9 cellular contexts compared by ENCODE assay signal in the genomic region with DNA sequence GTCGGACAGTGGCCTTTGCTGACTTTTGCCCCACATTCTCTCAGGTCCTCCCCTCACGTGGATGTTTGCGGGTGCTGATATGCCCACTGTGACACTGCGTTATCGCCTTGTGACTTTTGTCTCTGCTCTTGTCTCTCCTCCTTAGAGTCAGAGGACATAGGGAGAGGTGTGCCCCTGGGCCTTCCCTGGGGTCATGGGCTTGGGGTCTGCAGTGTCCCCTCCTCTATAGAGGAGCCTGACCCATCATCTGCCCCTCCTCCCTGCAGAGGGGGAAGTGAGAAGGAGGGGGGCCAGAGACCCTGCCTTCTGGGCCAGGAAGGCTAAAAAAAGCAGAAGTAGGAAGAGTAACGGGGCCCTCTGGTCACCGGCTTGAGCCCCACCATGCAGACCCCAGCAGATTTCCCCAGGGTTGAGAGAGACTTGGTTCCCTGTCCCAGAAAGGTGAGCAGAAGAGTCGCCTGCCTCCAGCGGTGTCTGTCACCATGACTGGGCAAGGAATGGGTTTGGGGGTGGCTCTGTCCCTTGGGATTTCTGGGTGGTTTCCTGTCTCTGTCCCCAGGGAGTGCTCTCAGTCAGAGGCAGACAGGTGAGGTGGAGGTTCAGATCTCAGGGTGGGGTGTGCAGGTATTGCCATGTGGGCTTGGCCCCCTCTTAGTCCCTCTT. TPM values are rescaled to one million over a fixed set of nuclear protein-coding genes. Genes with fewer than 3 reads are reported as not detected.
DNase-seq lines count a peak whose midpoint lies in the region; ATAC-seq and TF ChIP-seq lines count a peak whose summit lies in the region.
"Had no signal": no experiment of that assay in that cellular context is flagged by ENCODE, and none has a peak within 500 bp of the region (broad histone marks: within the 10 kb centered on the region; RNA-seq: fewer than 3 reads in every experiment).

No MANE protein-coding gene starts in this region.

- TF ChIP-seq POLR2A in adrenal gland (IDR thresholded peaks at IDR 0.05): no peak

- H3K4me1 Mint-ChIP-seq in CD8-positive, alpha-beta memory T cell: peaks cover 85 to 94% (median 91%) of the 10 kb centered on the region in 3 donors
- H3K4me1 Mint-ChIP-seq in natural killer cell: peaks cover 85 to 87% of the 10 kb centered on the region in 2 donors

- H3K36me3 ChIP-seq in CD8-positive, alpha-beta memory T cell (ENCODE audit: insufficient read depth, low read length): peaks cover under 1% of the 10 kb centered on the region
- peaks cover 13% of the 10 kb centered on the region for H3K36me3 ChIP-seq in KOPT-K1 (ENCODE audit: insufficient read depth, low read length)
- H3K36me3 ChIP-seq in adrenal gland (replicated peaks in 1 of 2): no peaks in the 10 kb centered on the region

- H3K27me3 Mint-ChIP-seq in CD8-positive, alpha-beta memory T cell: peaks cover 0 to 1% of the 10 kb centered on the region in 2 donors
- H3K27me3 Mint-ChIP-seq in natural killer cell (ENCODE audit: low read depth in 2 of 2): no peaks in the 10 kb centered on the region

- peak overlapping the region; percentile 80 for H3K27ac ChIP-seq in CD8-positive, alpha-beta memory T cell (ENCODE audit: low read depth, low read length)
- peak overlapping the region; percentile 69 for H3K27ac ChIP-seq in KOPT-K1 (ENCODE audit: low read depth, low read length, poor library complexity, severe bottlenecking)
- H3K27ac ChIP-seq in adrenal gland: peak overlapping the region; percentile 50 to 86 (median 82)

- peak overlapping the region; percentile 94 to 98 (median 97) for H3K27ac Mint-ChIP-seq in CD8-positive, alpha-beta memory T cell
- H3K27ac Mint-ChIP-seq in natural killer cell: peak overlapping the region; percentile 99

- peaks cover 0 to 15% (median 2%) of the 10 kb centered on the region in 3 donors for H3K36me3 Mint-ChIP-seq in CD8-positive, alpha-beta memory T cell
- H3K36me3 Mint-ChIP-seq in natural killer cell: no peaks in the 10 kb centered on the region

- H3K4me3 Mint-ChIP-seq in CD8-positive, alpha-beta memory T cell: peak overlapping the region; percentile 48 to 84 (median 79)
- H3K4me3 Mint-ChIP-seq in natural killer cell: peak overlapping the region; percentile 87

- H3K4me3 ChIP-seq in CD8-positive, alpha-beta memory T cell (ENCODE audit: low read length): peak overlapping the region; percentile 60
- H3K4me3 ChIP-seq in adrenal gland: no peak overlapping the region

- POLR2A ChIA-PET in CD8-positive, alpha-beta memory T cell (lab: Charles Lee): interaction anchor here (2.1 kb wide), 1 partner anchor 42 kb away, joined by 17 read pairs; no protein-coding TSS in a partner anchor

- DNase-seq in CD8-positive, alpha-beta memory T cell: no peak
- peak in 1 of 7 donors; percentile 49 for DNase-seq in adrenal gland
- DNase-seq in natural killer cell: no peak
- DNase-seq in Ammon's horn (ENCODE audit: low spot score): no peak
- DNase-seq in HK-2 (ENCODE audit: unreplicated experiment): no peak
- no peak for DNase-seq in stimulated activated CD4-positive, alpha-beta T cell treated with anti-CD3 and anti-CD28 coated beads, Interleukin-15, amount 100 ng/mL, for 24 hours
- DNase-seq: NCI-H526 treated with DMSO at 0.1 percent for 48 hours had no signal

- 53 to 87% (median 76%) methylated on average over 7 to 9 of the region's 9 CpGs for WGBS in adrenal gland, 4 donors

- no peaks in the 10 kb centered on the region for H3K9me3 Mint-ChIP-seq in CD8-positive, alpha-beta memory T cell
- H3K9me3 Mint-ChIP-seq in natural killer cell: no peaks in the 10 kb centered on the region

- TF ChIP-seq CTCF in adrenal gland (IDR thresholded peaks at IDR 0.05) (no peak), natural killer cell (IDR thresholded peaks at IDR 0.05) (no peak)

- H3K9me3 ChIP-seq in CD8-positive, alpha-beta memory T cell (ENCODE audit: low read length): no peaks in the 10 kb centered on the region
- H3K9me3 ChIP-seq in KOPT-K1 (ENCODE audit: insufficient read depth, low read length, poor library complexity, severe bottlenecking) (no peaks in the 10 kb centered on the region), adrenal gland (replicated peaks in 1 of 3) (no peaks in the 10 kb centered on the region)

- intact Hi-C loops in adrenal gland (cut with DNase I): no loop called here
- intact Hi-C loops in natural killer cell (cut with micrococcal nuclease): loop anchor here (1.0 to 10.0 kb wide), 5 partner anchors 13 to 428 kb away; partner anchors contain the start of genes ARID1A, PDIK1L and PIGV

- peak in 2 of 3 donors; percentile 9 to 22 for ATAC-seq in natural killer cell
- no peak for ATAC-seq in GM19328 (IDR thresholded peaks at IDR 0.05; ENCODE audit: unreplicated experiment)

- peaks cover 92% of the 10 kb centered on the region for H3K4me1 ChIP-seq in CD8-positive, alpha-beta memory T cell (ENCODE audit: insufficient read depth, low read length)
- H3K4me1 ChIP-seq in adrenal gland (replicated peaks in 1 of 2): peaks cover 9 to 29% of the 10 kb centered on the region in 2 donors

- CTCF ChIA-PET in CD8-positive, alpha-beta memory T cell (lab: Charles Lee): interaction anchor here (1.2 to 6.4 kb wide), 7 partner anchors 11 to 248 kb away, joined by 4 to 54 read pairs (median 9); partner anchors contain the start of genes PIGV and RPS6KA1

- H3K27me3 ChIP-seq in CD8-positive, alpha-beta memory T cell (ENCODE audit: insufficient read depth, low read length, poor library complexity, severe bottlenecking): no peaks in the 10 kb centered on the region
- no peaks in the 10 kb centered on the region for H3K27me3 ChIP-seq in adrenal gland

RNA-seq across cellular contexts. Expression of gene RPS6KA1, which starts 13.4 kb away (rescaled TPM):
- total RNA-seq in CD8-positive, alpha-beta memory T cell: 100 to 1,000 TPM; 187 to 189 TPM
- polyA plus RNA-seq in CD8-positive, alpha-beta memory T cell: 193 TPM
- total RNA-seq in adrenal gland: 10 to 100 TPM; 37.7 to 50.5 (median 40.1) TPM
- 10 to 100 TPM; 17.1 to 45.8 (median 28.4) TPM for polyA plus RNA-seq in adrenal gland
- total RNA-seq in natural killer cell: 100 to 1,000 TPM; 191 to 226 (median 215) TPM
